ENCODE assay signal across 1 cellular context in the genomic region with DNA sequence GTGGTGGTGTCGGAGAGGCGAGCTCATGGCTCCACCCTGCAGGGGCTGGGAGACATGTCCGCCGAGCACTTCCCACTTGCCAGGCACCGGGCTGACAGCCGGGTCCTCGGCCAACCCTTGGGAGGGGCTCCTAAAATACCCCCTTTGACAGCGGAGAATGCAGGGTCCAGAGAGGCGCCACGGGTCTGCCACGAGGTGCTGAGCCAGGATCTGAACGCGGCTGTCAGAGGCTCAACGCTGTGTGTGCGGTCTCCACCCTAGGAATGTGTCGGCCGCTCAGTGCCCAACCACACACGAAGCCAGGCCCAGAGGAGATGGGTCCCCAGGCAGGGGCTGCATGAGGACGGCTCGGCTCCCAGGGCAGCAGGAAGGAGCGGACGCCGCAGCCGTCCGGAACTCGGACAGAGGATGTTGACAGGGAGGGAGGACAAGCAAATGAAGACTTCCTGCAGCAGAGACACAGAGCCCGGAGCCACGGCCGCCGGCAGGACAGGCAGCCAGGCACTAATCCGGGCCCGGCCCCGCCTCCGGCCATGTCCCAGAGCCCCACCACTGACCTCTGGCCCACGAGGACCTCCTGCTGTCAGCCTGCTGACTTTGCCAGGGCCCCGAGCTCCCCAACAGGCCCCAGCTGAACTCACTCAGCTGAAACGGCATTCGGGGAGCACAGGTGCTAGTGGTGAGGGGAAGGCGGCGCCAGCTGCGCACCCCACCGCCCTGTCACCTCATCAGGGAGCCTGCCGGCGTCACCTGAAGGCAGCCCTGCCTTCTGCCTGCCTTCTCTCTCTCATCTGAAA.
A peak's percentile ranks its signal among the peaks of the same experiment; 100 is the strongest.
TF ChIP-seq lines count a peak whose summit lies in the region.

No MANE protein-coding gene starts in this region.

TF ChIP-seq in HepG2, 621 proteins besides CTCF, POLR2A, EP300 and RAD21 (continued from another document and continues in another):
- TF ChIP-seq WIZ (CRISPR knock-in tag; IDR thresholded peaks at IDR 0.05) (peak; percentile 74; the same call in 1 of the 2 replicates), ZBTB46 (CRISPR knock-in tag; IDR thresholded peaks at IDR 0.05; ENCODE audit: borderline replicate concordance) (peak; percentile 55; the same call in 1 of the 2 replicates), AGO1 (IDR thresholded peaks at IDR 0.05; ENCODE audit: low read depth, low read length, poor library complexity, severe bottlenecking) (no peak), RARA (CRISPR knock-in tag; IDR thresholded peaks at IDR 0.05) (peak; percentile 86), ZNF224 (CRISPR knock-in tag; IDR thresholded peaks at IDR 0.05) (0 out of 2 replicates have a peak, but pooled peaks have one; percentile 20), ZNF598 (CRISPR knock-in tag; IDR thresholded peaks at IDR 0.05; ENCODE audit: borderline replicate concordance) (no peak), ZNF230 (CRISPR knock-in tag; IDR thresholded peaks at IDR 0.05) (peak; percentile 49; the same call in 1 of the 2 replicates), ZBTB20 (CRISPR knock-in tag; IDR thresholded peaks at IDR 0.05; ENCODE audit: borderline replicate concordance, low read depth) (peak; percentile 18; the same call in 1 of the 2 replicates), SIX1 (CRISPR knock-in tag; IDR thresholded peaks at IDR 0.05; ENCODE audit: borderline replicate concordance) (no peak), MXD3 (CRISPR knock-in tag; IDR thresholded peaks at IDR 0.05) (peak; percentile 38; the same call in 1 of the 2 replicates), ZSCAN9 (CRISPR knock-in tag; IDR thresholded peaks at IDR 0.05; ENCODE audit: borderline replicate concordance) (0 out of 2 replicates have a peak, but pooled peaks have one; percentile 35), MXD4 (CRISPR knock-in tag; IDR thresholded peaks at IDR 0.05) (peak; percentile 91), ELF4 (CRISPR knock-in tag; IDR thresholded peaks at IDR 0.05; ENCODE audit: borderline replicate concordance) (no peak), DMAP1 (CRISPR knock-in tag; IDR thresholded peaks at IDR 0.05) (peak; percentile 80), RXRA (CRISPR knock-in tag; IDR thresholded peaks at IDR 0.05) (peak; percentile 83), SIN3A (IDR thresholded peaks at IDR 0.05; ENCODE audit: borderline replicate concordance, low read depth, low read length) (peak; percentile 73; the same call in 1 of the 2 replicates), CHCHD3 (CRISPR knock-in tag; IDR thresholded peaks at IDR 0.05) (no peak), ERF (CRISPR knock-in tag; IDR thresholded peaks at IDR 0.05) (peak; percentile 78; the same call in 1 of the 2 replicates), KDM6A (CRISPR knock-in tag; IDR thresholded peaks at IDR 0.05; ENCODE audit: low read depth) (no peak), SRSF1 (optimal IDR thresholded peaks at IDR 0.05; ENCODE audit: low read depth, low read length) (no peak), GATAD2A (CRISPR knock-in tag; IDR thresholded peaks at IDR 0.05) (peak; percentile 63), TP53 (CRISPR knock-in tag; conservative IDR thresholded peaks at IDR 0.05) (0 out of 2 replicates have a peak, but pooled peaks have one; percentile 18), REL (CRISPR knock-in tag; conservative IDR thresholded peaks at IDR 0.05) (peak; percentile 56; the same call in 1 of the 2 replicates), HINFP (CRISPR knock-in tag; IDR thresholded peaks at IDR 0.05; ENCODE audit: low read depth) (peak; percentile 97), HNRNPUL1 (IDR thresholded peaks at IDR 0.05; ENCODE audit: low read depth, low read length) (no peak), TMF1 (CRISPR knock-in tag; IDR thresholded peaks at IDR 0.05; ENCODE audit: low read depth) (no peak), KDM5A (IDR thresholded peaks at IDR 0.05; ENCODE audit: borderline replicate concordance, low read length) (no peak), GFI1 (CRISPR knock-in tag; IDR thresholded peaks at IDR 0.05; ENCODE audit: borderline replicate concordance) (peak; percentile 62; the same call in 1 of the 2 replicates), ZNF264 (CRISPR knock-in tag; IDR thresholded peaks at IDR 0.05) (peak; percentile 94), DRAP1 (CRISPR knock-in tag; IDR thresholded peaks at IDR 0.05) (peak; percentile 52), ESRRA (CRISPR knock-in tag; IDR thresholded peaks at IDR 0.05; ENCODE audit: low read depth) (peak; percentile 61), MIXL1 (CRISPR knock-in tag; IDR thresholded peaks at IDR 0.05) (peak; percentile 72; the same call in 1 of the 2 replicates), ZFP41 (CRISPR knock-in tag; IDR thresholded peaks at IDR 0.05; ENCODE audit: borderline replicate concordance) (0 out of 2 replicates have a peak, but pooled peaks have one; percentile 45), PHF20 (CRISPR knock-in tag; IDR thresholded peaks at IDR 0.05) (peak; percentile 44), MTERF4 (CRISPR knock-in tag; IDR thresholded peaks at IDR 0.05) (0 out of 2 replicates have a peak, but pooled peaks have one; percentile 45), GTF3A (CRISPR knock-in tag; conservative IDR thresholded peaks at IDR 0.05) (no peak)
- TF ChIP-seq, protein P1, sequence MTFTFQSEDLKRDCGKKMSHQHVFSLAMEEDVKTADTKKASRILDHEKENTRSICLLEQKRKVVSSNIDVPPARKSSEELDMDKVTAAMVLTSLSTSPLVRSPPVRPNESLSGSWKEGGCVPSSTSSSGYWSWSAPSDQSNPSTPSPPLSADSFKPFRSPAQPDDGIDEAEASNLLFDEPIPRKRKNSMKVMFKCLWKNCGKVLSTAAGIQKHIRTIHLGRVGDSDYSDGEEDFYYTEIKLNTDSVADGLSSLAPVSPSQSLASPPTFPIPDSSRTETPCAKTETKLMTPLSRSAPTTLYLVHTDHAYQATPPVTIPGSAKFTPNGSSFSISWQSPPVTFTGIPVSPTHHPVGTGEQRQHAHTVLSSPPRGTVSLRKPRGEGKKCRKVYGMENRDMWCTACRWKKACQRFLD (CRISPR knock-in tag; IDR thresholded peaks at IDR 0.05; ENCODE audit: borderline replicate concordance): no peak; the same call in 1 of the 2 replicates
- TF ChIP-seq, protein P2, sequence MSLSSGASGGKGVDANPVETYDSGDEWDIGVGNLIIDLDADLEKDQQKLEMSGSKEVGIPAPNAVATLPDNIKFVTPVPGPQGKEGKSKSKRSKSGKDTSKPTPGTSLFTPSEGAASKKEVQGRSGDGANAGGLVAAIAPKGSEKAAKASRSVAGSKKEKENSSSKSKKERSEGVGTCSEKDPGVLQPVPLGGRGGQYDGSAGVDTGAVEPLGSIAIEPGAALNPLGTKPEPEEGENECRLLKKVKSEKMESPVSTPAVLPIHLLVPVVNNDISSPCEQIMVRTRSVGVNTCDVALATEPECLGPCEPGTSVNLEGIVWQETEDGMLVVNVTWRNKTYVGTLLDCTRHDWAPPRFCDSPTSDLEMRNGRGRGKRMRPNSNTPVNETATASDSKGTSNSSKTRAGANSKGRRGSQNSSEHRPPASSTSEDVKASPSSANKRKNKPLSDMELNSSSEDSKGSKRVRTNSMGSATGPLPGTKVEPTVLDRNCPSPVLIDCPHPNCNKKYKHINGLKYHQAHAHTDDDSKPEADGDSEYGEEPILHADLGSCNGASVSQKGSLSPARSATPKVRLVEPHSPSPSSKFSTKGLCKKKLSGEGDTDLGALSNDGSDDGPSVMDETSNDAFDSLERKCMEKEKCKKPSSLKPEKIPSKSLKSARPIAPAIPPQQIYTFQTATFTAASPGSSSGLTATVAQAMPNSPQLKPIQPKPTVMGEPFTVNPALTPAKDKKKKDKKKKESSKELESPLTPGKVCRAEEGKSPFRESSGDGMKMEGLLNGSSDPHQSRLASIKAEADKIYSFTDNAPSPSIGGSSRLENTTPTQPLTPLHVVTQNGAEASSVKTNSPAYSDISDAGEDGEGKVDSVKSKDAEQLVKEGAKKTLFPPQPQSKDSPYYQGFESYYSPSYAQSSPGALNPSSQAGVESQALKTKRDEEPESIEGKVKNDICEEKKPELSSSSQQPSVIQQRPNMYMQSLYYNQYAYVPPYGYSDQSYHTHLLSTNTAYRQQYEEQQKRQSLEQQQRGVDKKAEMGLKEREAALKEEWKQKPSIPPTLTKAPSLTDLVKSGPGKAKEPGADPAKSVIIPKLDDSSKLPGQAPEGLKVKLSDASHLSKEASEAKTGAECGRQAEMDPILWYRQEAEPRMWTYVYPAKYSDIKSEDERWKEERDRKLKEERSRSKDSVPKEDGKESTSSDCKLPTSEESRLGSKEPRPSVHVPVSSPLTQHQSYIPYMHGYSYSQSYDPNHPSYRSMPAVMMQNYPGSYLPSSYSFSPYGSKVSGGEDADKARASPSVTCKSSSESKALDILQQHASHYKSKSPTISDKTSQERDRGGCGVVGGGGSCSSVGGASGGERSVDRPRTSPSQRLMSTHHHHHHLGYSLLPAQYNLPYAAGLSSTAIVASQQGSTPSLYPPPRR (CRISPR knock-in tag; IDR thresholded peaks at IDR 0.05; ENCODE audit: borderline replicate concordance): peak; percentile 80; the same call in 1 of the 2 replicates
- TF ChIP-seq, protein P3, sequence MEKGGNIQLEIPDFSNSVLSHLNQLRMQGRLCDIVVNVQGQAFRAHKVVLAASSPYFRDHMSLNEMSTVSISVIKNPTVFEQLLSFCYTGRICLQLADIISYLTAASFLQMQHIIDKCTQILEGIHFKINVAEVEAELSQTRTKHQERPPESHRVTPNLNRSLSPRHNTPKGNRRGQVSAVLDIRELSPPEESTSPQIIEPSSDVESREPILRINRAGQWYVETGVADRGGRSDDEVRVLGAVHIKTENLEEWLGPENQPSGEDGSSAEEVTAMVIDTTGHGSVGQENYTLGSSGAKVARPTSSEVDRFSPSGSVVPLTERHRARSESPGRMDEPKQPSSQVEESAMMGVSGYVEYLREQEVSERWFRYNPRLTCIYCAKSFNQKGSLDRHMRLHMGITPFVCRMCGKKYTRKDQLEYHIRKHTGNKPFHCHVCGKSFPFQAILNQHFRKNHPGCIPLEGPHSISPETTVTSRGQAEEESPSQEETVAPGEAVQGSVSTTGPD (CRISPR knock-in tag; IDR thresholded peaks at IDR 0.05): no peak; the same call in 1 of the 2 replicates
- TF ChIP-seq, protein P4, sequence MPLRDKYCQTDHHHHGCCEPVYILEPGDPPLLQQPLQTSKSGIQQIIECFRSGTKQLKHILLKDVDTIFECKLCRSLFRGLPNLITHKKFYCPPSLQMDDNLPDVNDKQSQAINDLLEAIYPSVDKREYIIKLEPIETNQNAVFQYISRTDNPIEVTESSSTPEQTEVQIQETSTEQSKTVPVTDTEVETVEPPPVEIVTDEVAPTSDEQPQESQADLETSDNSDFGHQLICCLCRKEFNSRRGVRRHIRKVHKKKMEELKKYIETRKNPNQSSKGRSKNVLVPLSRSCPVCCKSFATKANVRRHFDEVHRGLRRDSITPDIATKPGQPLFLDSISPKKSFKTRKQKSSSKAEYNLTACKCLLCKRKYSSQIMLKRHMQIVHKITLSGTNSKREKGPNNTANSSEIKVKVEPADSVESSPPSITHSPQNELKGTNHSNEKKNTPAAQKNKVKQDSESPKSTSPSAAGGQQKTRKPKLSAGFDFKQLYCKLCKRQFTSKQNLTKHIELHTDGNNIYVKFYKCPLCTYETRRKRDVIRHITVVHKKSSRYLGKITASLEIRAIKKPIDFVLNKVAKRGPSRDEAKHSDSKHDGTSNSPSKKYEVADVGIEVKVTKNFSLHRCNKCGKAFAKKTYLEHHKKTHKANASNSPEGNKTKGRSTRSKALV (CRISPR knock-in tag; IDR thresholded peaks at IDR 0.05): peak; percentile 73; the same call in 1 of the 2 replicates
